Comparison of ENCODE assay signal across 8 cellular contexts in the genomic region with DNA sequence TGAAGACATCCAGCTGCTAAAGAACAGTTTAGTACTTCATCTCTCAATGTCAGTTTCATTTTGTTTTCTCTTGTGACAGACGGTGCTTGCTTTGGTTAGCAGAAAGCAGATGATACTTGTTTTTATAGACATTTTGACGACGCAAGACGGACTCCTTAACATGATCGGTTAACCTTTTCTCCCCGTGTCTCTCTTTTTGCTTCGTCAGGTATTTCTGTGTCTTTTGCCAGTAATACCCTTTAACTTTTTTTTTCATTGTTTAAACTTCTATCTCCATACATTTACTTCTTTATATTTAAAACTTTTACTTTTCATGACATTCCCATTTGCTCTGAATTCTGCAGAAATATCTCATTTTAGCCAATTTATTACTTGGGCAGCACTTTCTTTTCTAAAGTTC. TPM values are rescaled to one million over a fixed set of nuclear protein-coding genes. Genes with fewer than 3 reads are reported as not detected.
"Had no signal": no experiment of that assay in that cellular context is flagged by ENCODE, and none has a peak within 500 bp of the region (broad histone marks: within the 10 kb centered on the region; RNA-seq: fewer than 3 reads in every experiment).

No MANE protein-coding gene starts in this region.

- H3K9ac ChIP-seq: GM23248 had no signal

- H3K27ac ChIP-seq: GM23248, HL-60 had no signal

- H3K9me3 ChIP-seq: HAP-1 had no signal

- DNase-seq: GM23248, GOT3, H7, HFFc6, KG1 had no signal

- H3K4me1 ChIP-seq: HAP-1 had no signal

- ATAC-seq: HCT116 had no signal

- H3K36me3 ChIP-seq: HAP-1 had no signal

- H3K4me3 ChIP-seq: GM23248, HAP-1 had no signal

- H2AFZ ChIP-seq: GM23248 had no signal

RNA-seq across cellular contexts. Expression of gene THSD7B, which starts 57.9 kb away (rescaled TPM):
- total RNA-seq: GM23248 had no signal
